In the genomic region with DNA sequence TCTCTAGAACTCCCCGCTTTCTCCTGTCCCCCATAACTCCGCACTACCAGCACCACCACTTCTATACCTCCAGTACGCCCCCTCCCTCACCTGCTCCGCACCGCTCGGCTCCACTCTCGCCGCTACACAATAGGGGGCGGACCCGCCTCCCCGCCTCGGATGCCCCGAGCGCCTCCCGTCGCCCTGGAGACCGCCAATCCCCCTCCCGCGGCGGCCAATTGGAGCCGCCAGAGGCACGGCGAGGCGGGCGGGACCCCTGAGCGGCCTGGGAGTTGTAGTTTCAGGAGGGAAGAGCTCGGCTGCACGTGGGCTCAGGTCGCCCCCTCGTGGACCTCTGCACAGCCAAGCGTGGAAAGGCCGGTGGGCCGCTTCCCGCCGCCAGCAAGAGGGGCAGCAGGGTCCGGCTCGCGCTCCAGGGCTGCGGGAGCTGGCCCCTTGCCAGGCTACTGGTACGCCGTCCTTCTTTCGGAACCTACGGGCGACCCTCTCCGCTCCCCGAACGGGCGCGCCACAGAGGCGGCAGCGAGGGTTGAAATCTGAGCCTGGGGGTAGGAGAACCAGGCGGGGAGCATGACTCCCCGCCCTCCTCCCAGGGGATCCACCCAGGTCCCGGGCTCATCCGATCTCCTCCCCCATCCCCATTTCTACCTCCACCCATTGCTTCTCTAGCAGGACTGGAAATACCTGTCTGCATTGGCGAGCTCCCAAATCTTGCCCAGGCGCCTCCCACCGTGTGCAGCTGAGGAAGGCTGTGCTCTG, we compare ENCODE assay signal across 8 cellular contexts. TPM values are rescaled to one million over a fixed set of nuclear protein-coding genes. Genes with fewer than 3 reads are reported as not detected.
DNase-seq lines count a peak whose midpoint lies in the region; ATAC-seq and TF ChIP-seq lines count a peak whose summit lies in the region.

A gene with protein sequence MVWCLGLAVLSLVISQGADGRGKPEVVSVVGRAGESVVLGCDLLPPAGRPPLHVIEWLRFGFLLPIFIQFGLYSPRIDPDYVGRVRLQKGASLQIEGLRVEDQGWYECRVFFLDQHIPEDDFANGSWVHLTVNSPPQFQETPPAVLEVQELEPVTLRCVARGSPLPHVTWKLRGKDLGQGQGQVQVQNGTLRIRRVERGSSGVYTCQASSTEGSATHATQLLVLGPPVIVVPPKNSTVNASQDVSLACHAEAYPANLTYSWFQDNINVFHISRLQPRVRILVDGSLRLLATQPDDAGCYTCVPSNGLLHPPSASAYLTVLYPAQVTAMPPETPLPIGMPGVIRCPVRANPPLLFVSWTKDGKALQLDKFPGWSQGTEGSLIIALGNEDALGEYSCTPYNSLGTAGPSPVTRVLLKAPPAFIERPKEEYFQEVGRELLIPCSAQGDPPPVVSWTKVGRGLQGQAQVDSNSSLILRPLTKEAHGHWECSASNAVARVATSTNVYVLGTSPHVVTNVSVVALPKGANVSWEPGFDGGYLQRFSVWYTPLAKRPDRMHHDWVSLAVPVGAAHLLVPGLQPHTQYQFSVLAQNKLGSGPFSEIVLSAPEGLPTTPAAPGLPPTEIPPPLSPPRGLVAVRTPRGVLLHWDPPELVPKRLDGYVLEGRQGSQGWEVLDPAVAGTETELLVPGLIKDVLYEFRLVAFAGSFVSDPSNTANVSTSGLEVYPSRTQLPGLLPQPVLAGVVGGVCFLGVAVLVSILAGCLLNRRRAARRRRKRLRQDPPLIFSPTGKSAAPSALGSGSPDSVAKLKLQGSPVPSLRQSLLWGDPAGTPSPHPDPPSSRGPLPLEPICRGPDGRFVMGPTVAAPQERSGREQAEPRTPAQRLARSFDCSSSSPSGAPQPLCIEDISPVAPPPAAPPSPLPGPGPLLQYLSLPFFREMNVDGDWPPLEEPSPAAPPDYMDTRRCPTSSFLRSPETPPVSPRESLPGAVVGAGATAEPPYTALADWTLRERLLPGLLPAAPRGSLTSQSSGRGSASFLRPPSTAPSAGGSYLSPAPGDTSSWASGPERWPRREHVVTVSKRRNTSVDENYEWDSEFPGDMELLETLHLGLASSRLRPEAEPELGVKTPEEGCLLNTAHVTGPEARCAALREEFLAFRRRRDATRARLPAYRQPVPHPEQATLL (minus strand): TSS at position 131 of the 759 bp plus-strand sequence. CDS start 2,159 bp downstream, outside the sequence.

- TF ChIP-seq CTCF in endothelial cell (IDR thresholded peaks at IDR 0.05; ENCODE audit: unreplicated experiment): peak; percentile 29

- POLR2A ChIA-PET in CD8-positive, alpha-beta memory T cell (lab: Charles Lee): interaction anchor here (0.7 to 1.3 kb wide), 2 partner anchors 20 to 22 kb away, joined by 4 read pairs; a partner anchor contains a TSS

- H3K4me3 Mint-ChIP-seq in CD8-positive, alpha-beta memory T cell: peak within 1 kb of the TSS; percentile 29 to 85 (median 70)
- peak within 1 kb of the TSS; percentile 89 for H3K4me3 Mint-ChIP-seq in endothelial cell (ENCODE audit: unreplicated experiment)

- H3K27me3 ChIP-seq in CD8-positive, alpha-beta memory T cell (ENCODE audit: insufficient read depth, low read length, poor library complexity, severe bottlenecking): peaks cover 25% of the 10 kb centered on the region

- no peak within 1 kb of the TSS for H3K27ac ChIP-seq in CD8-positive, alpha-beta memory T cell (ENCODE audit: low read depth, low read length)
- no peak within 1 kb of the TSS for H3K27ac ChIP-seq in mesodermal cell (ENCODE audit: low read depth, low read length, severe bottlenecking)

- ATAC-seq in HG02852 (IDR thresholded peaks at IDR 0.05; ENCODE audit: unreplicated experiment): peak; percentile 56

- H3K4me1 ChIP-seq in CD8-positive, alpha-beta memory T cell (ENCODE audit: insufficient read depth, low read length): peaks cover 6% of the 10 kb centered on the region
- H3K4me1 ChIP-seq in mesodermal cell (ENCODE audit: control insufficient read depth, insufficient read depth, low read length, poor library complexity, severe bottlenecking): peaks cover 18% of the 10 kb centered on the region

- CTCF ChIA-PET in CD8-positive, alpha-beta memory T cell (lab: Charles Lee): interaction anchor here (0.7 to 2.9 kb wide), 11 partner anchors 10 to 147 kb away, joined by 3 to 20 read pairs (median 5); a partner anchor contains a TSS

- H3K4me1 Mint-ChIP-seq in CD8-positive, alpha-beta memory T cell: peaks cover 8 to 10% (median 10%) of the 10 kb centered on the region in 3 donors
- peaks cover 7% of the 10 kb centered on the region for H3K4me1 Mint-ChIP-seq in endothelial cell (ENCODE audit: unreplicated experiment)

- peak within 1 kb of the TSS; percentile 39 for H3K4me3 ChIP-seq in CD8-positive, alpha-beta memory T cell (ENCODE audit: low read length)
- peak within 1 kb of the TSS; percentile 56 for H3K4me3 ChIP-seq in mesodermal cell (ENCODE audit: extremely low read depth, insufficient read depth, low read length, poor library complexity, severe bottlenecking)

- no peaks in the 10 kb centered on the region for H3K36me3 ChIP-seq in CD8-positive, alpha-beta memory T cell (ENCODE audit: insufficient read depth, low read length)
- no peaks in the 10 kb centered on the region for H3K36me3 ChIP-seq in mesodermal cell (ENCODE audit: control insufficient read depth, insufficient read depth, low read length)

- peaks cover 0 to 5% (median 0%) of the 10 kb centered on the region in 3 donors for H3K36me3 Mint-ChIP-seq in CD8-positive, alpha-beta memory T cell
- no peaks in the 10 kb centered on the region for H3K36me3 Mint-ChIP-seq in endothelial cell (ENCODE audit: low read depth, unreplicated experiment)

- peak within 1 kb of the TSS in 2 of 8 donors; percentile 5 to 58 for H3K27ac Mint-ChIP-seq in CD8-positive, alpha-beta memory T cell
- peak within 1 kb of the TSS; percentile 36 for H3K27ac Mint-ChIP-seq in endothelial cell (ENCODE audit: unreplicated experiment)

- H3K9me3 ChIP-seq in CD8-positive, alpha-beta memory T cell (ENCODE audit: low read length): no peaks in the 10 kb centered on the region
- no peaks in the 10 kb centered on the region for H3K9me3 ChIP-seq in mesodermal cell (ENCODE audit: control insufficient read depth, low read length)

- H3K9me3 Mint-ChIP-seq in CD8-positive, alpha-beta memory T cell: no peaks in the 10 kb centered on the region
- H3K9me3 Mint-ChIP-seq in endothelial cell (ENCODE audit: unreplicated experiment): no peaks in the 10 kb centered on the region

- peak; percentile 63 to 90 (median 78) for DNase-seq in CD8-positive, alpha-beta memory T cell
- DNase-seq in NCI-H524 treated with DMSO at 0.1 percent for 48 hours (lab: John Stamatoyannopoulos, UW): peak; percentile 70
- DNase-seq in activated CD8-positive, alpha-beta memory T cell treated with anti-CD3 and anti-CD28 coated beads, Interleukin-2, amount 50 U/mL, for 1 hour (ENCODE audit: extremely low read depth): peak; percentile 67
- DNase-seq in endothelial cell (ENCODE audit: low spot score): peak; percentile 88
- DNase-seq in stimulated activated CD8-positive, alpha-beta memory T cell treated with anti-CD3 and anti-CD28 coated beads, Interleukin-15, amount 100 ng/mL, for 1 hour (ENCODE audit: low read depth): peak; percentile 52
- DNase-seq in amniotic stem cell (lab: John Stamatoyannopoulos, UW): no peak

- 3% methylated on average over 27 to 49 of the region's 58 CpGs for WGBS in mesodermal cell (ENCODE audit: insufficient coverage in 2 of 2), 2 experiments

- H3K27me3 Mint-ChIP-seq in CD8-positive, alpha-beta memory T cell: peaks cover 18 to 34% of the 10 kb centered on the region in 2 donors
- peaks cover 12% of the 10 kb centered on the region for H3K27me3 Mint-ChIP-seq in endothelial cell (ENCODE audit: unreplicated experiment)

RNA-seq across cellular contexts. Expression of the gene that starts here (rescaled TPM):
- under 1 TPM; 0.04 to 0.11 TPM for total RNA-seq in CD8-positive, alpha-beta memory T cell
- not detected for polyA plus RNA-seq in CD8-positive, alpha-beta memory T cell
- 2.2 TPM for total RNA-seq in endothelial cell (ENCODE audit: unreplicated experiment)
- 7.6 TPM for polyA plus RNA-seq in mesodermal cell (2013, experiment 1 of 2)
- polyA plus RNA-seq in mesodermal cell (2013, experiment 2 of 2): 5.3 TPM

Comparison
In these comparisons a context has a peak if more than half of its experiments do, and no peak if none do; other contexts are left out.
1. Peak in DNase-seq and H3K4me3 ChIP-seq in CD8-positive, alpha-beta memory T cell; RNA of the gene not detected or under 1 TPM.